ENCODE assay signal across 1 cellular context in genomic region chr2:20065885-20066602, GRCh38.
A peak's percentile ranks its signal among the peaks of the same experiment; 100 is the strongest.
TF ChIP-seq lines count a peak whose summit lies in the region.

No MANE protein-coding gene starts in this region.

TF ChIP-seq in A549, 52 proteins besides CTCF, POLR2A, EP300 and RAD21 (continued from another document):
- TF ChIP-seq ZFP36 (IDR thresholded peaks at IDR 0.05; ENCODE audit: borderline replicate concordance, partially characterized antibody) (no peak), JUNB (IDR thresholded peaks at IDR 0.05) (0 out of 2 replicates have a peak, but pooled peaks have one; percentile 33), JUN (IDR thresholded peaks at IDR 0.05) (peak in 1 of 2 experiments; percentile 67; a peak in 2 of 5 replicates), MAX (IDR thresholded peaks at IDR 0.05) (peak; percentile 71), GATA3 (IDR thresholded peaks at IDR 0.05; ENCODE audit: borderline replicate concordance) (peak; percentile 29; the same call in 1 of the 2 replicates), ZSCAN20 (CRISPR knock-in tag; IDR thresholded peaks at IDR 0.05) (no peak), HEYL (CRISPR knock-in tag; IDR thresholded peaks at IDR 0.05) (no peak), USF2 (IDR thresholded peaks at IDR 0.05) (no peak), RNF2 (IDR thresholded peaks at IDR 0.05; ENCODE audit: borderline replicate concordance, low read depth) (no peak)
